In the genomic region with DNA sequence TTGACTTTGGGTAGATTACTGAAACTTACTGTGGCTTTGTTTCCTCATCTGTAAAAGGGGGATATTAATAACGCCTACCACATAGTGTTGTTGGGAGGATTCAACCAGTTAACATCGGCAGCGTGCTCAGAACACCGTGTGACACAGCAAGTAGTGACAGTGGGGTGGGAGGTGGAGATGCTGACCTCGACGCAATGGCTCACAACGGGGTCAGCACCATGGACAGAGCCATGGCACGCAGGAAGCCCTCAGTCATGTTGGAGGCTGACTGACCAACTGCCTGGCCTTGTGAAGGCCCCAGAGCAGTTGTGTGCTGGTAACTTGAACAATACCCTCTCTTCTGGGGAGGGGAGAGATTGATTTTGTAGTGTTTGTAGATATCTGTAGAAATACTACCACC, we compare ENCODE assay signal across 12 cellular contexts.
DNase-seq lines count a peak whose midpoint lies in the region; ATAC-seq, FAIRE-seq and TF ChIP-seq lines count a peak whose summit lies in the region.
"Had no signal": no experiment of that assay in that cellular context is flagged by ENCODE, and none has a peak within 500 bp of the region (broad histone marks: within the 10 kb centered on the region; RNA-seq: fewer than 3 reads in every experiment).

No MANE protein-coding gene starts in this region.

- ATAC-seq in HG02884 (IDR thresholded peaks at IDR 0.05; ENCODE audit: unreplicated experiment) (no peak), GM21367 (IDR thresholded peaks at IDR 0.05; ENCODE audit: unreplicated experiment) (no peak), HG03139 (IDR thresholded peaks at IDR 0.05; ENCODE audit: unreplicated experiment) (no peak)
- ATAC-seq: left colon had no signal

- CTCF ChIA-PET in activated naive CD4-positive, alpha-beta T cell treated with anti-CD3 and anti-CD28 coated beads, Interleukin-2, amount 10 ng/mL, durations not matched to agents 7 days and 5 days (lab: Charles Lee), result no interaction called here
- CTCF ChIA-PET in RWPE1 (lab: Yijun Ruan, JAX), result no interaction called here

- H3K9me3 ChIP-seq in small intestine (ENCODE audit: control insufficient read depth, low read depth), result no peaks in the 10 kb centered on the region
- H3K9me3 ChIP-seq: BLaER1 treated with 17β-estradiol and CSF1 and Interleukin-3, amounts not matched to agents 10 nM and 100 nM had no signal

- no peaks in the 10 kb centered on the region for H3K9me3 Mint-ChIP-seq in activated naive CD4-positive, alpha-beta T cell treated with anti-CD3 and anti-CD28 coated beads, Interleukin-2, amount 10 ng/mL, durations not matched to agents 7 days and 5 days

- H3K4me3 ChIP-seq in small intestine (ENCODE audit: low read depth in 1 of 2, low read length in 2 of 2), result no peak overlapping the region
- H3K4me3 ChIP-seq: BLaER1 treated with 17β-estradiol and CSF1 and Interleukin-3, amounts not matched to agents 10 nM and 100 nM had no signal

- TF ChIP-seq POLR2A in erythroblast (IDR thresholded peaks at IDR 0.05; ENCODE audit: low read length), result no peak

- H3K27ac Mint-ChIP-seq in activated naive CD4-positive, alpha-beta T cell treated with anti-CD3 and anti-CD28 coated beads, Interleukin-2, amount 10 ng/mL, durations not matched to agents 7 days and 5 days, result no peak overlapping the region

- POLR2A ChIA-PET in RWPE1 (lab: Yijun Ruan, JAX; ENCODE audit: low non-redundant PET), result no interaction called here

- peak; percentile 64 for DNase-seq in activated naive CD4-positive, alpha-beta T cell treated with anti-CD3 and anti-CD28 coated beads, Interleukin-2, amount 10 ng/mL, durations not matched to agents 7 days and 5 days
- no peak for DNase-seq in activated naive CD4-positive, alpha-beta T cell treated with anti-CD3 and anti-CD28 coated beads, Interleukin-2, amount 50 U/mL, for 16 hours
- DNase-seq in RWPE1 (ENCODE audit: low spot score), result peak; percentile 20
- peak; percentile 40 to 54 for DNase-seq in erythroblast (lab: John Stamatoyannopoulos, UW)
- DNase-seq in small intestine, result peak; percentile 5
- DNase-seq: anterior cingulate cortex, SIG-M5 had no signal

- no peak overlapping the region for H3K27ac ChIP-seq in RWPE1
- H3K27ac ChIP-seq in small intestine (ENCODE audit: low read depth in 1 of 2, low read length in 1 of 2), result no peak overlapping the region
- H3K27ac ChIP-seq: BLaER1 treated with 17β-estradiol and CSF1 and Interleukin-3, amounts not matched to agents 10 nM and 100 nM had no signal

- H3K4me1 ChIP-seq in small intestine (ENCODE audit: control insufficient read depth in 2 of 2, insufficient read depth in 1 of 2, low read depth in 1 of 2, low read length in 1 of 2), result no peaks in the 10 kb centered on the region

- H3K4me1 Mint-ChIP-seq in activated naive CD4-positive, alpha-beta T cell treated with anti-CD3 and anti-CD28 coated beads, Interleukin-2, amount 10 ng/mL, durations not matched to agents 7 days and 5 days, result no peaks in the 10 kb centered on the region

- H3K27me3 ChIP-seq in small intestine (ENCODE audit: control insufficient read depth in 2 of 2, insufficient read depth in 2 of 2, low read length in 2 of 2), result no peaks in the 10 kb centered on the region
- H3K27me3 ChIP-seq: BLaER1 treated with 17β-estradiol and CSF1 and Interleukin-3, amounts not matched to agents 10 nM and 100 nM had no signal

- peaks cover 4% of the 10 kb centered on the region for H3K27me3 Mint-ChIP-seq in activated naive CD4-positive, alpha-beta T cell treated with anti-CD3 and anti-CD28 coated beads, Interleukin-2, amount 10 ng/mL, durations not matched to agents 7 days and 5 days

- no peak for TF ChIP-seq CTCF in RWPE1 (conservative IDR thresholded peaks at IDR 0.05; ENCODE audit: low read depth)

- no peak overlapping the region for H3K4me3 Mint-ChIP-seq in activated naive CD4-positive, alpha-beta T cell treated with anti-CD3 and anti-CD28 coated beads, Interleukin-2, amount 10 ng/mL, durations not matched to agents 7 days and 5 days

- no peak for FAIRE-seq in small intestine (lab: Jason Lieb, UNC)

- 30 to 54% (median 33%) methylated on average over 8 of the region's 8 CpGs for WGBS in small intestine, 3 donors

- H3K36me3 Mint-ChIP-seq in activated naive CD4-positive, alpha-beta T cell treated with anti-CD3 and anti-CD28 coated beads, Interleukin-2, amount 10 ng/mL, durations not matched to agents 7 days and 5 days, result no peaks in the 10 kb centered on the region

- no peaks in the 10 kb centered on the region for H3K36me3 ChIP-seq in small intestine (ENCODE audit: control insufficient read depth in 2 of 2, insufficient read depth in 2 of 2, low read length in 2 of 2)
- H3K36me3 ChIP-seq: BLaER1 treated with 17β-estradiol and CSF1 and Interleukin-3, amounts not matched to agents 10 nM and 100 nM had no signal
